Comparison of ENCODE assay signal across 8 cellular contexts in the genomic region with DNA sequence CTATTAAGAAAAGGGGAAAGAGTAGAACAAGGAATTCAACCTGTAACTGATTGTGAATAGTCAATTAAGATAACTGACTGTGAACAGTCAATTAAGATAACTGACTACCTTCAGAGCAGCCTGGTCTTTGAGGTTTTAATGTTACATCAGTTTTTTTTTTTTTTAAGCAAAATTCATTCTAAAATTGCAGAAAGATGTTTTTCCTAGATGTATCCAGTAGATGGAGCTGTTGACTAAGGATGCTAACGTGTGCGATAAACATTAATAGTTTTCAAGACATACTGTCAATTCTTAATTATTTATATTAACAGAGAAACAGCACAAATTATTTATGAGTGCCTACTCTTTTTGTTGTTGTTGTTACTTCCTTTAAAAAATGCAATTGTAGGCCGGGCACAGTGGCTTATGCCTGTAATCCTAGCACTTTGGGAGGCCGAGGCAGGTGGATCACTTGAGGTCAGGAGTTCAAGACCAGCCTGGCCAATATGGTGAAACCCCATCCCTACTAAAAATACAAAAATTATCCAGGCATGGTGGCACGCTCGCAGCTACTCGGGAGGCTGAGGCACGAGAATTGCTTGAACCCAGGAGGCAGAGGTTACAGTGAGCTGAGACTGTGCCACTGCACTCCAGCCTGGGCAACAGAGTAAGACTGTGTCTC. TPM values are rescaled to one million over a fixed set of nuclear protein-coding genes. Genes with fewer than 3 reads are reported as not detected.
DNase-seq lines count a peak whose midpoint lies in the region; TF ChIP-seq lines count a peak whose summit lies in the region.
"Not testable (repeated sequence)": the region's sequence is repeated elsewhere in the genome, so short reads cannot be mapped to it uniquely, and the experiment has no call there.

No MANE protein-coding gene starts in this region.

- not testable (repeated sequence) for H3K79me2 ChIP-seq in mesendoderm (ENCODE audit: control insufficient read depth, insufficient read depth, low read length)

- not testable (repeated sequence) for H3K18ac ChIP-seq in mesendoderm (ENCODE audit: low read length)

- not testable (repeated sequence) for H3K27me3 Mint-ChIP-seq in brain

- DNase-seq in Caki2 (ENCODE audit: low read depth) = peak; percentile 47
- DNase-seq in HEK293T (ENCODE audit: extremely low spot score) = peak; percentile 19
- DNase-seq in NCI-H2171 treated with DMSO at 0.1 percent for 48 hours (lab: John Stamatoyannopoulos, UW) = peak; percentile 53
- DNase-seq in SW480 (ENCODE audit: low spot score) = peak; percentile 21
- DNase-seq in fibroblast of villous mesenchyme (ENCODE audit: low read depth) = peak; percentile 58
- DNase-seq in mesendoderm = peak; percentile 44
- not testable (repeated sequence) for DNase-seq in tibial nerve (ENCODE audit: low spot score in 2 of 2)

- not testable (repeated sequence) for H4K5ac ChIP-seq in mesendoderm (ENCODE audit: low read length)

- not testable (repeated sequence) for H2BK120ac ChIP-seq in mesendoderm (ENCODE audit: low read depth, low read length)

- TF ChIP-seq CTCF in brain (conservative IDR thresholded peaks at IDR 0.05) (peak; percentile 75 to 80), fibroblast of villous mesenchyme (IDR thresholded peaks at IDR 0.05; ENCODE audit: insufficient read depth, low read depth, low read length) (peak; percentile 63), tibial nerve (IDR thresholded peaks at IDR 0.05) (peak; percentile 42 to 62 (median 55))

- CTCF ChIA-PET in HEK293T (lab: Yijun Ruan, JAX) = interaction anchor here (0.6 to 1.4 kb wide), 10 partner anchors 9 to 928 kb away, joined by 3 to 9 read pairs (median 4); no protein-coding TSS in a partner anchor

- H3K4me3 ChIP-seq in fibroblast of villous mesenchyme (ENCODE audit: low read depth, low read length); mesendoderm (ENCODE audit: low read length); tibial nerve: not testable (repeated sequence)

- not testable (repeated sequence) for H3K4me1 Mint-ChIP-seq in brain

- not testable (repeated sequence) for TF ChIP-seq EP300 in tibial nerve (IDR thresholded peaks at IDR 0.05)

- not testable (repeated sequence) for H3K23ac ChIP-seq in mesendoderm (ENCODE audit: low read length)

- H3K56ac ChIP-seq in mesendoderm (ENCODE audit: low read length) = not testable (repeated sequence)

- not testable (repeated sequence) for H3K27ac Mint-ChIP-seq in brain

- H2BK15ac ChIP-seq in mesendoderm (replicated peaks; ENCODE audit: low read depth) = not testable (repeated sequence)

- not testable (repeated sequence) for H3K4me3 Mint-ChIP-seq in brain

- not testable (repeated sequence) for H2AK5ac ChIP-seq in mesendoderm (ENCODE audit: low read length)

- not testable (repeated sequence) for TF ChIP-seq POLR2A in tibial nerve (IDR thresholded peaks at IDR 0.05)

- not testable (repeated sequence) for H3K4me2 ChIP-seq in mesendoderm (ENCODE audit: low read length)

- not testable (repeated sequence) for H3K9me3 Mint-ChIP-seq in brain

- WGBS in mesendoderm (ENCODE audit: extremely low coverage, insufficient coverage, low lambda C conversion rate) = no CpG with 5 or more reads among the region's 8 CpGs
- 69 to 72% methylated on average over 8 of the region's 8 CpGs for WGBS in tibial nerve, 2 donors

- H3K36me3 ChIP-seq in mesendoderm (ENCODE audit: control insufficient read depth, insufficient read depth, low read length) = not testable (repeated sequence)
- peaks cover 2 to 83% (median 5%) of the 10 kb centered on the region in 3 donors for H3K36me3 ChIP-seq in tibial nerve

- not testable (repeated sequence) for H3K9ac ChIP-seq in mesendoderm (ENCODE audit: low read length)

- H3K27ac ChIP-seq in mesendoderm (ENCODE audit: low read depth, low read length); tibial nerve: not testable (repeated sequence)

- not testable (repeated sequence) for H3K27me3 ChIP-seq in mesendoderm (ENCODE audit: insufficient read depth, low read length, poor library complexity); tibial nerve

- not testable (repeated sequence) for H3K9me3 ChIP-seq in tibial nerve

- H3K79me1 ChIP-seq in mesendoderm (ENCODE audit: low read length) = not testable (repeated sequence)

- H2BK5ac ChIP-seq in mesendoderm (ENCODE audit: low read length) = not testable (repeated sequence)

- in situ Hi-C loops in Caki2 (cut with HindIII; ENCODE audit: low pct_unique_long_range_greater_than_20kb, low sequenced_read_pairs) = not testable (repeated sequence)

- not testable (repeated sequence) for H3K4me1 ChIP-seq in mesendoderm (ENCODE audit: control insufficient read depth, low read depth, low read length); tibial nerve

- peaks cover 24% of the 10 kb centered on the region for H3K36me3 Mint-ChIP-seq in brain

- H3K4ac ChIP-seq in mesendoderm (ENCODE audit: low read depth, low read length) = not testable (repeated sequence)

- POLR2A ChIA-PET in HEK293T (lab: Yijun Ruan, JAX) = interaction anchor here (0.8 kb wide), 1 partner anchor 9 kb away, joined by 4 read pairs; a partner anchor contains a TSS

- H4K8ac ChIP-seq in mesendoderm (ENCODE audit: low read depth, low read length) = not testable (repeated sequence)

TF ChIP-seq in HEK293T, 16 proteins besides CTCF, POLR2A, EP300 and RAD21:
- TF ChIP-seq ZNF384 (IDR thresholded peaks at IDR 0.05) = peak; percentile 90
TF ChIP-seq in HEK293T: peak in this region for 1; not testable (repeated sequence) for 15.

RNA-seq across cellular contexts. Expression of a gene that starts 8.4 kb away (rescaled TPM):
- 48.2 and 71.4 TPM in 2 replicates for total RNA-seq in Caki2 (2014; rRNA removed; shearing (Covaris generic); ENCODE audit: low replicate concordance)
- polyA plus RNA-seq in brain (ENCODE audit: insufficient read depth, low read depth, low replicate concordance) = 27.1 TPM
- total RNA-seq in fibroblast of villous mesenchyme (39.3 and 53.5 TPM in 2 replicates), tibial nerve (10 to 100 TPM; 19.4 to 46.5 (median 35.2) TPM)
- 97.5 TPM for polyA plus RNA-seq in mesendoderm (2013, experiment 1 of 2)
- polyA plus RNA-seq in mesendoderm (2013, experiment 2 of 2) = 96.2 TPM

RNA-seq across cellular contexts. Expression of a gene that starts 22.4 kb away (rescaled TPM):
- total RNA-seq in Caki2 (2014; rRNA removed; shearing (Covaris generic); ENCODE audit: low replicate concordance) = 0.03 TPM in 1 of 2 replicates, not detected in the other
- not detected for polyA plus RNA-seq in brain (ENCODE audit: insufficient read depth, low read depth, low replicate concordance)
- total RNA-seq in fibroblast of villous mesenchyme (0.86 and 2.3 TPM in 2 replicates), tibial nerve (1 to 10 TPM in 1 of 4 donors, under 1 TPM in 3; 0.20 to 1.2 (median 0.43) TPM)
- 5.1 TPM for polyA plus RNA-seq in mesendoderm (2013, experiment 1 of 2)
- 5.2 TPM for polyA plus RNA-seq in mesendoderm (2013, experiment 2 of 2)

RNA-seq across cellular contexts. Expression of a gene that starts 40.7 kb away (rescaled TPM):
- 30.7 and 34.4 TPM in 2 replicates for total RNA-seq in Caki2 (2014; rRNA removed; shearing (Covaris generic); ENCODE audit: low replicate concordance)
- polyA plus RNA-seq in brain (ENCODE audit: insufficient read depth, low read depth, low replicate concordance) = not detected
- total RNA-seq in fibroblast of villous mesenchyme = 13.5 and 16.4 TPM in 2 replicates
- polyA plus RNA-seq in mesendoderm (2013, experiment 1 of 2) = 65.5 TPM
- polyA plus RNA-seq in mesendoderm (2013, experiment 2 of 2) = 62.4 TPM
- total RNA-seq in tibial nerve = not detected

Comparison
In these comparisons a context has a peak if more than half of its experiments do, and no peak if none do; other contexts are left out.
1. RNA of a gene that starts 40.7 kb away (total RNA-seq): 30.7 to 34.4 TPM in Caki2 and 13.5 to 16.4 TPM in fibroblast of villous mesenchyme; not detected in tibial nerve; every median in the first group is over 10 times any median in the second.
2. Peak in every context shown above with its lines, with median percentiles within 50 percentile points of each other: CTCF ChIP-seq.